ENCODE assay signal across 1 cellular context in the genomic region with DNA sequence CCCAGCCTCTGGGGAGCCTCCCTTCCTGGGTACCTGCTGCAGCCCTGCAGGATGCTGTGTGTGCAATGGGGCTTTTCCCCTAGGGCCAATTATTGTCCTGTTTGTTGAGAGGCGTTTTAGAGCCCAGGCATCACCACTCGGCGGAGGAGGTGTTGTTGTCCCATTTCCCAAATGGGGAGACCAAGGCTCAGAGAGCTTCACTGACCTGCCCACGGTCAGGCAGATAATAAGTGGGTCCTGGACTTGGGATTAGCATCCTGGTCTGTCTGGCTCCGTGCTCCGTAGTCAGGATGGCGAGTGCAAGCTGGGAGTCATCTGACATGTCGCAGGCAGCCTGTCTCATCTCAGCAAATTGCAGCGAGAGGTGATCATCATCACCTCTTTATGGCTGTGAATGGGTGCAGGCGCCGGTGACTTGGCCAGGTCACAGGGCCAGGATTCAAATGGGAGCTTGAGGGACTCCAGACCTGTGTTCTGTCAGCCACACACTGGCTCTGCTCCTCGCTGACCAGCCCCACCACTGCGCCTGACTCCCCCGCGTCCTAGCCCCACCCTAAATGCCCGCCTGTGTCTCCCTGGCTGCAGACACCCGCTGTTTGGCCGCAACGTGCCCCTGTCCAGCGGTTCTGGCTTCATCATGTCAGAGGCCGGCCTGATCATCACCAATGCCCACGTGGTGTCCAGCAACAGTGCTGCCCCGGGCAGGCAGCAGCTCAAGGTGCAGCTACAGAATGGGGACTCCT.
TF ChIP-seq lines count a peak whose summit lies in the region.

No MANE protein-coding gene starts in this region.

TF ChIP-seq in K562, 482 proteins besides CTCF, POLR2A, EP300 and RAD21 (continued from another document):
- TF ChIP-seq MTA1 (IDR thresholded peaks at IDR 0.05; ENCODE audit: borderline replicate concordance): no peak
- no peak for TF ChIP-seq ZNF347 (CRISPR knock-in tag; IDR thresholded peaks at IDR 0.05; ENCODE audit: low read depth)
- TF ChIP-seq POLR2B (IDR thresholded peaks at IDR 0.05; ENCODE audit: low read depth, partially characterized antibody): no peak
